In genomic region chr6:82416346-82416745, GRCh38 we compare ENCODE assay signal across 1 cellular context.
TF ChIP-seq lines count a peak whose summit lies in the region.

No MANE protein-coding gene starts in this region.

TF ChIP-seq in GM23338, 12 proteins besides CTCF, POLR2A, EP300 and RAD21 (continued from another document):
- TF ChIP-seq, protein P1, sequence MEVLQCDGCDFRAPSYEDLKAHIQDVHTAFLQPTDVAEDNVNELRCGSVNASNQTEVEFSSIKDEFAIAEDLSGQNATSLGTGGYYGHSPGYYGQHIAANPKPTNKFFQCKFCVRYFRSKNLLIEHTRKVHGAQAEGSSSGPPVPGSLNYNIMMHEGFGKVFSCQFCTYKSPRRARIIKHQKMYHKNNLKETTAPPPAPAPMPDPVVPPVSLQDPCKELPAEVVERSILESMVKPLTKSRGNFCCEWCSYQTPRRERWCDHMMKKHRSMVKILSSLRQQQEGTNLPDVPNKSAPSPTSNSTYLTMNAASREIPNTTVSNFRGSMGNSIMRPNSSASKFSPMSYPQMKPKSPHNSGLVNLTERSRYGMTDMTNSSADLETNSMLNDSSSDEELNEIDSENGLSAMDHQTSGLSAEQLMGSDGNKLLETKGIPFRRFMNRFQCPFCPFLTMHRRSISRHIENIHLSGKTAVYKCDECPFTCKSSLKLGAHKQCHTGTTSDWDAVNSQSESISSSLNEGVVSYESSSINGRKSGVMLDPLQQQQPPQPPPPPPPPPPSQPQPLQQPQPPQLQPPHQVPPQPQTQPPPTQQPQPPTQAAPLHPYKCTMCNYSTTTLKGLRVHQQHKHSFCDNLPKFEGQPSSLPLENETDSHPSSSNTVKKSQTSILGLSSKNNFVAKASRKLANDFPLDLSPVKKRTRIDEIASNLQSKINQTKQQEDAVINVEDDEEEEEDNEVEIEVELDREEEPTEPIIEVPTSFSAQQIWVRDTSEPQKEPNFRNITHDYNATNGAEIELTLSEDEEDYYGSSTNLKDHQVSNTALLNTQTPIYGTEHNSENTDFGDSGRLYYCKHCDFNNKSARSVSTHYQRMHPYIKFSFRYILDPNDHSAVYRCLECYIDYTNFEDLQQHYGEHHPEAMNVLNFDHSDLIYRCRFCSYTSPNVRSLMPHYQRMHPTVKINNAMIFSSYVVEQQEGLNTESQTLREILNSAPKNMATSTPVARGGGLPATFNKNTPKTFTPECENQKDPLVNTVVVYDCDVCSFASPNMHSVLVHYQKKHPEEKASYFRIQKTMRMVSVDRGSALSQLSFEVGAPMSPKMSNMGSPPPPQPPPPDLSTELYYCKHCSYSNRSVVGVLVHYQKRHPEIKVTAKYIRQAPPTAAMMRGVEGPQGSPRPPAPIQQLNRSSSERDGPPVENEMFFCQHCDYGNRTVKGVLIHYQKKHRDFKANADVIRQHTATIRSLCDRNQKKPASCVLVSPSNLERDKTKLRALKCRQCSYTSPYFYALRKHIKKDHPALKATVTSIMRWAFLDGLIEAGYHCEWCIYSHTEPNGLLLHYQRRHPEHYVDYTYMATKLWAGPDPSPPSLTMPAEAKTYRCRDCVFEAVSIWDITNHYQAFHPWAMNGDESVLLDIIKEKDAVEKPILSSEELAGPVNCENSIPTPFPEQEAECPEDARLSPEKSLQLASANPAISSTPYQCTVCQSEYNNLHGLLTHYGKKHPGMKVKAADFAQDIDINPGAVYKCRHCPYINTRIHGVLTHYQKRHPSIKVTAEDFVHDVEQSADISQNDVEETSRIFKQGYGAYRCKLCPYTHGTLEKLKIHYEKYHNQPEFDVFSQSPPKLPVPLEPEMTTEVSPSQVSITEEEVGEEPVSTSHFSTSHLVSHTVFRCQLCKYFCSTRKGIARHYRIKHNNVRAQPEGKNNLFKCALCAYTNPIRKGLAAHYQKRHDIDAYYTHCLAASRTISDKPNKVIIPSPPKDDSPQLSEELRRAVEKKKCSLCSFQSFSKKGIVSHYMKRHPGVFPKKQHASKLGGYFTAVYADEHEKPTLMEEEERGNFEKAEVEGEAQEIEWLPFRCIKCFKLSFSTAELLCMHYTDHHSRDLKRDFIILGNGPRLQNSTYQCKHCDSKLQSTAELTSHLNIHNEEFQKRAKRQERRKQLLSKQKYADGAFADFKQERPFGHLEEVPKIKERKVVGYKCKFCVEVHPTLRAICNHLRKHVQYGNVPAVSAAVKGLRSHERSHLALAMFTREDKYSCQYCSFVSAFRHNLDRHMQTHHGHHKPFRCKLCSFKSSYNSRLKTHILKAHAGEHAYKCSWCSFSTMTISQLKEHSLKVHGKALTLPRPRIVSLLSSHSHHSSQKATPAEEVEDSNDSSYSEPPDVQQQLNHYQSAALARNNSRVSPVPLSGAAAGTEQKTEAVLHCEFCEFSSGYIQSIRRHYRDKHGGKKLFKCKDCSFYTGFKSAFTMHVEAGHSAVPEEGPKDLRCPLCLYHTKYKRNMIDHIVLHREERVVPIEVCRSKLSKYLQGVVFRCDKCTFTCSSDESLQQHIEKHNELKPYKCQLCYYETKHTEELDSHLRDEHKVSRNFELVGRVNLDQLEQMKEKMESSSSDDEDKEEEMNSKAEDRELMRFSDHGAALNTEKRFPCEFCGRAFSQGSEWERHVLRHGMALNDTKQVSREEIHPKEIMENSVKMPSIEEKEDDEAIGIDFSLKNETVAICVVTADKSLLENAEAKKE (CRISPR knock-in tag; IDR thresholded peaks at IDR 0.05), result no peak
- TF ChIP-seq ZNF331 (CRISPR knock-in tag; IDR thresholded peaks at IDR 0.05; ENCODE audit: low read depth), result no peak
- TF ChIP-seq, protein P2, sequence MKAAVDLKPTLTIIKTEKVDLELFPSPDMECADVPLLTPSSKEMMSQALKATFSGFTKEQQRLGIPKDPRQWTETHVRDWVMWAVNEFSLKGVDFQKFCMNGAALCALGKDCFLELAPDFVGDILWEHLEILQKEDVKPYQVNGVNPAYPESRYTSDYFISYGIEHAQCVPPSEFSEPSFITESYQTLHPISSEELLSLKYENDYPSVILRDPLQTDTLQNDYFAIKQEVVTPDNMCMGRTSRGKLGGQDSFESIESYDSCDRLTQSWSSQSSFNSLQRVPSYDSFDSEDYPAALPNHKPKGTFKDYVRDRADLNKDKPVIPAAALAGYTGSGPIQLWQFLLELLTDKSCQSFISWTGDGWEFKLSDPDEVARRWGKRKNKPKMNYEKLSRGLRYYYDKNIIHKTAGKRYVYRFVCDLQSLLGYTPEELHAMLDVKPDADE (IDR thresholded peaks at IDR 0.05), result no peak
